ENCODE assay signal across 8 cellular contexts in genomic region chr9:21789541-21790037, GRCh38. TPM values are rescaled to one million over a fixed set of nuclear protein-coding genes. Genes with fewer than 3 reads are reported as not detected.
DNase-seq lines count a peak whose midpoint lies in the region; ATAC-seq and TF ChIP-seq lines count a peak whose summit lies in the region.

No MANE protein-coding gene starts in this region.

- CTCF ChIA-PET in PC-3 (lab: Charles Lee) = interaction anchor here (0.6 to 1.3 kb wide), 3 partner anchors 107 to 355 kb away, joined by 3 to 4 read pairs (median 3); no protein-coding TSS in a partner anchor

- H4K20me1 ChIP-seq in PC-3 (ENCODE audit: low read length) = no peaks in the 10 kb centered on the region

- peak; percentile 68 for DNase-seq in GM03348 (ENCODE audit: low spot score)
- DNase-seq in PC-3 = peak; percentile 88
- no peak for DNase-seq in activated naive CD8-positive, alpha-beta T cell treated with anti-CD3 and anti-CD28 coated beads, Interleukin-2, amount 10 ng/mL, durations not matched to agents 7 days and 5 days
- peak; percentile 32 for DNase-seq in left cardiac atrium
- peak; percentile 91 for DNase-seq in renal cortical epithelial cell (ENCODE audit: low read depth)
- DNase-seq in ecto neural progenitor cell (ENCODE audit: low spot score) = no peak

- peak overlapping the region; percentile 59 for H3K9ac ChIP-seq in PC-3 (ENCODE audit: low read length)

- H3K27me3 Mint-ChIP-seq in IgD-negative memory B cell = peaks cover 4% of the 10 kb centered on the region
- peaks cover 20% of the 10 kb centered on the region for H3K27me3 Mint-ChIP-seq in activated naive CD8-positive, alpha-beta T cell treated with anti-CD3 and anti-CD28 coated beads, Interleukin-2, amount 10 ng/mL, durations not matched to agents 7 days and 5 days

- intact Hi-C loops in PC-3 (cut with micrococcal nuclease) = loop anchor here (1.0 to 2.0 kb wide), 8 partner anchors 81 to 471 kb away; no protein-coding TSS in a partner anchor
- intact Hi-C loops in left cardiac atrium (cut with DNase I) = loop anchor here (2.0 to 10.0 kb wide), 3 partner anchors 467 to 535 kb away; no protein-coding TSS in a partner anchor

- H3K9me3 ChIP-seq in PC-3 (ENCODE audit: low read length) = no peaks in the 10 kb centered on the region

- H3K79me2 ChIP-seq in PC-3 (ENCODE audit: low read length) = no peaks in the 10 kb centered on the region

- H3K4me3 Mint-ChIP-seq in IgD-negative memory B cell = peak overlapping the region; percentile 46 to 86 (median 74)
- peak overlapping the region; percentile 70 for H3K4me3 Mint-ChIP-seq in activated naive CD8-positive, alpha-beta T cell treated with anti-CD3 and anti-CD28 coated beads, Interleukin-2, amount 10 ng/mL, durations not matched to agents 7 days and 5 days

- H3K36me3 Mint-ChIP-seq in IgD-negative memory B cell = no peaks in the 10 kb centered on the region
- H3K36me3 Mint-ChIP-seq in activated naive CD8-positive, alpha-beta T cell treated with anti-CD3 and anti-CD28 coated beads, Interleukin-2, amount 10 ng/mL, durations not matched to agents 7 days and 5 days = no peaks in the 10 kb centered on the region

- no peaks in the 10 kb centered on the region for H3K36me3 ChIP-seq in PC-3 (ENCODE audit: low read depth, low read length)

- H3K9me3 Mint-ChIP-seq in IgD-negative memory B cell = no peaks in the 10 kb centered on the region
- H3K9me3 Mint-ChIP-seq in activated naive CD8-positive, alpha-beta T cell treated with anti-CD3 and anti-CD28 coated beads, Interleukin-2, amount 10 ng/mL, durations not matched to agents 7 days and 5 days = no peaks in the 10 kb centered on the region

- peak; percentile 86 for TF ChIP-seq CTCF in PC-3 (conservative IDR thresholded peaks at IDR 0.05; ENCODE audit: low read depth, low read length)

- no peaks in the 10 kb centered on the region for H3F3A ChIP-seq in PC-3 (ENCODE audit: low read length, unreplicated experiment)

- peak overlapping the region; percentile 57 for H3K4me3 ChIP-seq in PC-3 (ENCODE audit: low read length)

- H3K27ac Mint-ChIP-seq in IgD-negative memory B cell = peak overlapping the region in 2 of 3 donors; percentile 17 to 32
- H3K27ac Mint-ChIP-seq in activated naive CD8-positive, alpha-beta T cell treated with anti-CD3 and anti-CD28 coated beads, Interleukin-2, amount 10 ng/mL, durations not matched to agents 7 days and 5 days = peak overlapping the region; percentile 61

- peak overlapping the region; percentile 57 for H3K27ac ChIP-seq in PC-3 (ENCODE audit: low read length)

- no TSS peak for BruUV-seq in PC-3 (replicated peaks; lab: Mats Ljungman, UMichigan)

- peak; percentile 96 for ATAC-seq in GM21717 (IDR thresholded peaks at IDR 0.05; ENCODE audit: unreplicated experiment)
- ATAC-seq in PC-3 = peak; percentile 89
- peak; percentile 95 for ATAC-seq in activated naive CD8-positive, alpha-beta T cell treated with anti-CD3 and anti-CD28 coated beads, Interleukin-2, amount 10 ng/mL, durations not matched to agents 7 days and 5 days (ENCODE audit: low read depth)
- ATAC-seq in left cardiac atrium = peak; percentile 94

- peak overlapping the region; percentile 77 for H3K4me2 ChIP-seq in PC-3 (ENCODE audit: low read length)

- H3K4me1 Mint-ChIP-seq in IgD-negative memory B cell = no peaks in the 10 kb centered on the region
- H3K4me1 Mint-ChIP-seq in activated naive CD8-positive, alpha-beta T cell treated with anti-CD3 and anti-CD28 coated beads, Interleukin-2, amount 10 ng/mL, durations not matched to agents 7 days and 5 days = peaks cover 7% of the 10 kb centered on the region

- POLR2A ChIA-PET in PC-3 (lab: Charles Lee; ENCODE audit: unreplicated experiment) = no interaction called here
- POLR2A ChIA-PET in activated naive CD8-positive, alpha-beta T cell treated with anti-CD3 and anti-CD28 coated beads, Interleukin-2, amount 10 ng/mL, durations not matched to agents 7 days and 5 days (lab: Charles Lee) = no interaction called here

- peaks cover 18% of the 10 kb centered on the region for H3K4me1 ChIP-seq in PC-3 (ENCODE audit: insufficient read depth, low read length)

- no peaks in the 10 kb centered on the region for H3K9me2 ChIP-seq in PC-3 (replicated peaks; ENCODE audit: low read length)

- no peaks in the 10 kb centered on the region for H3K27me3 ChIP-seq in PC-3 (ENCODE audit: low read length)

- H2AFZ ChIP-seq in PC-3 (ENCODE audit: low read length) = peak overlapping the region; percentile 74

RNA-seq across cellular contexts. Expression of gene MTAP, which starts 12.8 kb away (rescaled TPM):
- polyA plus RNA-seq in IgD-negative memory B cell = 19.3 TPM
- total RNA-seq in PC-3 (2014; rRNA removed) = 33.7 and 34.7 TPM in 2 replicates
- total RNA-seq in activated naive CD8-positive, alpha-beta T cell treated with anti-CD3 and anti-CD28 coated beads, Interleukin-2, amount 10 ng/mL, durations not matched to agents 7 days and 5 days = 10 to 100 TPM; 54.1 to 54.5 TPM
- 10 to 100 TPM; 19.6 to 21.3 TPM for total RNA-seq in left cardiac atrium
- 42.6 and 59.4 TPM in 2 replicates for total RNA-seq in renal cortical epithelial cell

Comparison
In these comparisons a context has a peak if more than half of its experiments do, and no peak if none do; other contexts are left out.
1. DNase-seq: peak in GM03348 (single experiment), PC-3 (single experiment), left cardiac atrium (single experiment) and renal cortical epithelial cell (single experiment); none in activated naive CD8-positive, alpha-beta T cell treated with anti-CD3 and anti-CD28 coated beads, Interleukin-2, amount 10 ng/mL, durations not matched to agents 7 days and 5 days (single experiment) and ecto neural progenitor cell (single experiment).
2. Peak in every context shown above with its lines, with median percentiles within 50 percentile points of each other: ATAC-seq.